10 cellular contexts compared by ENCODE assay signal in genomic region chr6:63527658-63528514, GRCh38. TPM values are rescaled to one million over a fixed set of nuclear protein-coding genes. Genes with fewer than 3 reads are reported as not detected.
DNase-seq lines count a peak whose midpoint lies in the region; ATAC-seq, FAIRE-seq and TF ChIP-seq lines count a peak whose summit lies in the region.
"Had no signal": no experiment of that assay in that cellular context is flagged by ENCODE, and none has a peak within 500 bp of the region (broad histone marks: within the 10 kb centered on the region; RNA-seq: fewer than 3 reads in every experiment).

No MANE protein-coding gene starts in this region.

- peak; percentile 95 for FAIRE-seq in RCC 7860 (lab: Jason Lieb, UNC)

- no peak for TF ChIP-seq CTCF in foreskin fibroblast (IDR thresholded peaks at IDR 0.05; ENCODE audit: low read depth, low read length)
- no peak for TF ChIP-seq CTCF in suprapubic skin (IDR thresholded peaks at IDR 0.05)

- intact Hi-C loops in activated CD4-positive, alpha-beta memory T cell treated with anti-CD3 and anti-CD28 coated beads for 36 hours (cut with micrococcal nuclease): loop anchor here (2.0 kb wide), 1 partner anchor 23 kb away; no protein-coding TSS in a partner anchor

- POLR2A ChIA-PET in activated CD4-positive, alpha-beta memory T cell treated with anti-CD3 and anti-CD28 coated beads, Interleukin-2, amount 10 ng/mL, durations not matched to agents 7 days and 5 days (lab: Charles Lee): interaction anchor here (0.7 to 1.6 kb wide), 3 partner anchors 46 to 108 kb away, joined by 3 to 5 read pairs (median 3); partner anchors contain the start of gene PHF3
- POLR2A ChIA-PET in activated CD4-positive, alpha-beta memory T cell treated with anti-CD3 and anti-CD28 coated beads for 36 hours (lab: Charles Lee): no interaction called here

- H3K27me3 ChIP-seq in suprapubic skin: no peaks in the 10 kb centered on the region
- H3K27me3 ChIP-seq: neutrophil had no signal

- H3K4me3 ChIP-seq in foreskin fibroblast (ENCODE audit: low read depth in 1 of 2, low read length in 2 of 2) (no peak overlapping the region), suprapubic skin (no peak overlapping the region)

- WGBS in suprapubic skin: 64% methylated on average over 6 of the region's 6 CpGs

- H3K27ac ChIP-seq in suprapubic skin: peak overlapping the region; percentile 24
- H3K27ac ChIP-seq: neutrophil had no signal

- no peak for DNase-seq in activated CD4-positive, alpha-beta memory T cell treated with anti-CD3 and anti-CD28 coated beads, Interleukin-2, amount 10 ng/mL, durations not matched to agents 7 days and 5 days
- no peak for DNase-seq in activated CD4-positive, alpha-beta memory T cell treated with anti-CD3 and anti-CD28 coated beads for 36 hours
- peak; percentile 95 for DNase-seq in RCC 7860 (ENCODE audit: low spot score)
- DNase-seq in foreskin fibroblast: peak; percentile 48 to 56
- DNase-seq in suprapubic skin (ENCODE audit: low spot score in 2 of 2): no peak
- DNase-seq in middle frontal gyrus (ENCODE audit: extremely low spot score, low spot score): no peak
- no peak for DNase-seq in NCI-H2081 treated with DMSO at 0.1 percent for 48 hours (lab: John Stamatoyannopoulos, UW)
- DNase-seq: CD8-positive, alpha-beta memory T cell had no signal

- peaks cover 12% of the 10 kb centered on the region for H3K4me1 ChIP-seq in suprapubic skin

- no peak for TF ChIP-seq EP300 in suprapubic skin (IDR thresholded peaks at IDR 0.05)

- no peak for TF ChIP-seq POLR2A in suprapubic skin (IDR thresholded peaks at IDR 0.05)

- H3K27me3 Mint-ChIP-seq in activated CD4-positive, alpha-beta memory T cell treated with anti-CD3 and anti-CD28 coated beads, Interleukin-2, amount 10 ng/mL, durations not matched to agents 7 days and 5 days: no peaks in the 10 kb centered on the region
- no peaks in the 10 kb centered on the region for H3K27me3 Mint-ChIP-seq in activated CD4-positive, alpha-beta memory T cell treated with anti-CD3 and anti-CD28 coated beads for 36 hours
- no peaks in the 10 kb centered on the region for H3K27me3 Mint-ChIP-seq in stimulated activated memory B cell treated with anti-CD40 and anti-IgM and Interleukin-4, amounts not matched to agents 10 μg/mL and 1 μg/mL and 100 μg/mL, for 72 hours

- no peaks in the 10 kb centered on the region for H3K36me3 ChIP-seq in suprapubic skin
- H3K36me3 ChIP-seq: neutrophil had no signal

- CTCF ChIA-PET in activated CD4-positive, alpha-beta memory T cell treated with anti-CD3 and anti-CD28 coated beads, Interleukin-2, amount 10 ng/mL, durations not matched to agents 7 days and 5 days (lab: Charles Lee): interaction anchor here (1.1 kb wide), 1 partner anchor 47 kb away, joined by 3 read pairs; no protein-coding TSS in a partner anchor
- CTCF ChIA-PET in activated CD4-positive, alpha-beta memory T cell treated with anti-CD3 and anti-CD28 coated beads for 36 hours (lab: Charles Lee): no interaction called here

- peak overlapping the region; percentile 77 for H3K27ac Mint-ChIP-seq in activated CD4-positive, alpha-beta memory T cell treated with anti-CD3 and anti-CD28 coated beads, Interleukin-2, amount 10 ng/mL, durations not matched to agents 7 days and 5 days
- no peak overlapping the region for H3K27ac Mint-ChIP-seq in activated CD4-positive, alpha-beta memory T cell treated with anti-CD3 and anti-CD28 coated beads for 36 hours
- H3K27ac Mint-ChIP-seq in stimulated activated memory B cell treated with anti-CD40 and anti-IgM and Interleukin-4, amounts not matched to agents 10 μg/mL and 1 μg/mL and 100 μg/mL, for 72 hours: no peak overlapping the region
- H3K27ac Mint-ChIP-seq: CD8-positive, alpha-beta memory T cell had no signal

- no peaks in the 10 kb centered on the region for H3K9me3 ChIP-seq in suprapubic skin
- H3K9me3 ChIP-seq: neutrophil had no signal

- H3K4me1 Mint-ChIP-seq in activated CD4-positive, alpha-beta memory T cell treated with anti-CD3 and anti-CD28 coated beads, Interleukin-2, amount 10 ng/mL, durations not matched to agents 7 days and 5 days: peaks cover 47% of the 10 kb centered on the region
- peaks cover 13% of the 10 kb centered on the region for H3K4me1 Mint-ChIP-seq in activated CD4-positive, alpha-beta memory T cell treated with anti-CD3 and anti-CD28 coated beads for 36 hours (ENCODE audit: low read depth)
- H3K4me1 Mint-ChIP-seq in stimulated activated memory B cell treated with anti-CD40 and anti-IgM and Interleukin-4, amounts not matched to agents 10 μg/mL and 1 μg/mL and 100 μg/mL, for 72 hours: no peaks in the 10 kb centered on the region

- H3K36me3 Mint-ChIP-seq in activated CD4-positive, alpha-beta memory T cell treated with anti-CD3 and anti-CD28 coated beads, Interleukin-2, amount 10 ng/mL, durations not matched to agents 7 days and 5 days (ENCODE audit: low read depth): peaks cover 9% of the 10 kb centered on the region
- no peaks in the 10 kb centered on the region for H3K36me3 Mint-ChIP-seq in activated CD4-positive, alpha-beta memory T cell treated with anti-CD3 and anti-CD28 coated beads for 36 hours
- H3K36me3 Mint-ChIP-seq in stimulated activated memory B cell treated with anti-CD40 and anti-IgM and Interleukin-4, amounts not matched to agents 10 μg/mL and 1 μg/mL and 100 μg/mL, for 72 hours: no peaks in the 10 kb centered on the region
- H3K36me3 Mint-ChIP-seq: CD8-positive, alpha-beta memory T cell had no signal

- peaks cover 6% of the 10 kb centered on the region for H3K9me3 Mint-ChIP-seq in activated CD4-positive, alpha-beta memory T cell treated with anti-CD3 and anti-CD28 coated beads, Interleukin-2, amount 10 ng/mL, durations not matched to agents 7 days and 5 days
- no peaks in the 10 kb centered on the region for H3K9me3 Mint-ChIP-seq in activated CD4-positive, alpha-beta memory T cell treated with anti-CD3 and anti-CD28 coated beads for 36 hours
- H3K9me3 Mint-ChIP-seq in stimulated activated memory B cell treated with anti-CD40 and anti-IgM and Interleukin-4, amounts not matched to agents 10 μg/mL and 1 μg/mL and 100 μg/mL, for 72 hours: no peaks in the 10 kb centered on the region
- H3K9me3 Mint-ChIP-seq: CD8-positive, alpha-beta memory T cell had no signal

- H3K4me3 Mint-ChIP-seq in activated CD4-positive, alpha-beta memory T cell treated with anti-CD3 and anti-CD28 coated beads, Interleukin-2, amount 10 ng/mL, durations not matched to agents 7 days and 5 days: no peak overlapping the region
- H3K4me3 Mint-ChIP-seq in activated CD4-positive, alpha-beta memory T cell treated with anti-CD3 and anti-CD28 coated beads for 36 hours: no peak overlapping the region
- no peak overlapping the region for H3K4me3 Mint-ChIP-seq in stimulated activated memory B cell treated with anti-CD40 and anti-IgM and Interleukin-4, amounts not matched to agents 10 μg/mL and 1 μg/mL and 100 μg/mL, for 72 hours
- H3K4me3 Mint-ChIP-seq: CD8-positive, alpha-beta memory T cell had no signal

- no peak for ATAC-seq in stimulated activated memory B cell treated with anti-CD40 and anti-IgM and Interleukin-4, amounts not matched to agents 10 μg/mL and 1 μg/mL and 100 μg/mL, for 72 hours

RNA-seq across cellular contexts. Expression of gene PTP4A1, which starts 44.4 kb away (rescaled TPM):
- 10 to 100 TPM; 62.7 to 63.7 TPM for total RNA-seq in activated CD4-positive, alpha-beta memory T cell treated with anti-CD3 and anti-CD28 coated beads, Interleukin-2, amount 10 ng/mL, durations not matched to agents 7 days and 5 days
- 10 to 100 TPM; 45.1 to 49.3 TPM for total RNA-seq in activated CD4-positive, alpha-beta memory T cell treated with anti-CD3 and anti-CD28 coated beads for 36 hours
- total RNA-seq in suprapubic skin: 10 to 100 TPM; 12.4 to 85.4 (median 50.4) TPM

Comparison
In these comparisons a context has a peak if more than half of its experiments do, and no peak if none do; other contexts are left out.
1. DNase-seq: peak in RCC 7860 (single experiment) and foreskin fibroblast (2 of 2); none in activated CD4-positive, alpha-beta memory T cell treated with anti-CD3 and anti-CD28 coated beads, Interleukin-2, amount 10 ng/mL, durations not matched to agents 7 days and 5 days (single experiment), activated CD4-positive, alpha-beta memory T cell treated with anti-CD3 and anti-CD28 coated beads for 36 hours (single experiment), suprapubic skin (0 of 2), middle frontal gyrus (single experiment) and NCI-H2081 treated with DMSO at 0.1 percent for 48 hours (single experiment).